Comparison of ENCODE assay signal across 13 cellular contexts in the genomic region with DNA sequence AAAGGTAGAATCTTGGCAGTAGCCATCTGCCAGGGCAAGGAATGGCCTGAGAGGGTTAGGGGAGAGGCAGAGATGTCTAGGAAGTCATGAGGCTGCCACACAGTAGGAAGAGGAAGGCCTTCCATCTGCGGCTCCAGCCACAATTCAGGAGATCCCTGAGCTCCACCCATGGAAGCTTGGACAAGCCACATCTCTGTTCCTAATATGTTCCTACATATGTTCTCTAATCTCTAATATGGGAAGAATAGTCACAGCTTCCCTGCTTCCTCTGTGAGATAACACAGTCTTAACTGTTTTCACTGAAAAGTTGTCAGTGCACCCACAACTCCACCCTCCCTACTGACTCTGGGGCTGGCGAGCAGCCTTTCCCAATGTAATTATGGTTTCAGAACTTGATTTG.
"Had no signal": no experiment of that assay in that cellular context is flagged by ENCODE, and none has a peak within 500 bp of the region (broad histone marks: within the 10 kb centered on the region; RNA-seq: fewer than 3 reads in every experiment).

No MANE protein-coding gene starts in this region.

- H3K27me3 ChIP-seq: right lobe of liver, spleen, transverse colon had no signal

- DNase-seq: activated CD4-positive, alpha-beta memory T cell treated with anti-CD3 and anti-CD28 coated beads, Interleukin-2, amount 10 ng/mL, durations not matched to agents 7 days and 5 days; activated naive CD4-positive, alpha-beta T cell; left cardiac atrium; lower lobe of right lung; naive thymus-derived CD8-positive, alpha-beta T cell; occipital lobe; psoas muscle; right lobe of liver; spleen; stimulated activated CD4-positive, alpha-beta T cell treated with anti-CD3 and anti-CD28 coated beads, Interleukin-2, amount 100 ng/mL, for 24 hours; stimulated activated naive B cell treated with anti-CD40 and anti-IgM and Interleukin-4, amounts not matched to agents 10 μg/mL and 1 μg/mL and 100 μg/mL, for 72 hours; transverse colon had no signal

- FAIRE-seq: colon had no signal

- H3K4me3 ChIP-seq: lower lobe of right lung, psoas muscle, right lobe of liver, spleen, transverse colon had no signal

- ATAC-seq: lower lobe of right lung; naive thymus-derived CD8-positive, alpha-beta T cell; right lobe of liver; stimulated activated naive B cell treated with anti-CD40 and anti-IgM and Interleukin-4, amounts not matched to agents 10 μg/mL and 1 μg/mL and 100 μg/mL, for 72 hours had no signal

- H3K36me3 ChIP-seq: lower lobe of right lung, right lobe of liver, spleen, transverse colon had no signal

- H3K4me1 ChIP-seq: lower lobe of right lung, psoas muscle, right lobe of liver, spleen had no signal

- H3K9me3 ChIP-seq: lower lobe of right lung, psoas muscle, right lobe of liver, spleen, transverse colon had no signal

- H3K27ac ChIP-seq: lower lobe of right lung, psoas muscle, right lobe of liver had no signal
